12 cellular contexts compared by ENCODE assay signal in the genomic region with DNA sequence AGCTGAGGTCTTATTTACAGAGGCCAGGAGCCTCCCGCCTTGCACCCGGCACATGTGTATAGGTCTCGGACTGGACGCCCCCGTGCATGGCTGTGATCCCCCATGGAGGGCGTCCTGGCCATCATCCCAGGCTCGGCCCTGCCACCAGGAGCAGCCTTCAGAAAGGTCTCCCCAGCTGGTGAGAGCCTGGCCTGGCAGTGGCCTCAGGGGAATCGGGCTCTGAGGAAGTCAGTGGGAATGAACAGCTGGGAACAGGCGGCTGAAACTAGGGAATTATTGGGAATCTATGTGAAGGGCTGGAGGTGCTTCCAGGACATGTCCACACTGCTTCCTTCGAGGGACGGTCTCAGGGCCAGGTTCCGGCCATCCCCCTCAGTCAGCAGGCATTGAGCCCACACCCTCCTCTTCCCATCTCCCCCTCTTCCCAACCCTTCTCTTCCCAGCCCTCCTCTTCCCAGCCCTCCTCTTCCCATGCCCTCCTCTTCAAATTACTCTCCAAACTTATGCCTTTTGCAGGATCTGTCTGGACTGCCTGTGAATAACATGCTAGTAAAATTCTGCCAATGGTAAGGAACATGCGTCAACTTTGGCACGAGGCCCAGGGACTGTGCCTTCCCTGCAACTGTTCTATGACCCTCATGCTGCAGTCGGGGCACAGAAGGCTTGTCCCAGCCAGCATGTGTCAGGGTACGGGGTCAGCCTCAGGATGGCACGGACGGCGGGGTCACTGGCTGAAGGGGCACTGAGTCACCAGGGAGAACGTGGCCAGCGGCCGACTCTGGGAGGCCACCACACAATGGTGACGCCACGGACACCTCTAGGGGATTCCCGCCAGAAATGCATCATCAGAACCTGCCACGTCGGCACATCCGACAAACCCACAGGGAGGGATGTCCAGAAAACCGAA. TPM values are rescaled to one million over a fixed set of nuclear protein-coding genes. Genes with fewer than 3 reads are reported as not detected.
A peak's percentile ranks its signal among the peaks of the same experiment; 100 is the strongest.
DNase-seq lines count a peak whose midpoint lies in the region; ATAC-seq, FAIRE-seq and TF ChIP-seq lines count a peak whose summit lies in the region.
"Had no signal": no experiment of that assay in that cellular context is flagged by ENCODE, and none has a peak within 500 bp of the region (broad histone marks: within the 10 kb centered on the region; RNA-seq: fewer than 3 reads in every experiment).

No MANE protein-coding gene starts in this region.

- no peaks in the 10 kb centered on the region for H3K27me3 Mint-ChIP-seq in nephron (ENCODE audit: low read depth)

- H3K9me3 Mint-ChIP-seq in nephron, result no peaks in the 10 kb centered on the region

- DNase-seq in AG09309 (ENCODE audit: low read depth) (peak; percentile 32), NCI-H2171 treated with DMSO at 0.1 percent for 48 hours (lab: John Stamatoyannopoulos, UW) (peak; percentile 25), epithelial cell of esophagus (ENCODE audit: low read depth) (peak; percentile 23), GM12892 (ENCODE audit: insufficient read length) (no peak), dedifferentiated amniotic fluid mesenchymal stem cell (ENCODE audit: extremely low spot score) (no peak)
- DNase-seq in stimulated activated CD4-positive, alpha-beta T cell treated with anti-CD3 and anti-CD28 coated beads, Interleukin-4, amount 100 ng/mL, for 4 hours, result no peak
- DNase-seq: NCI-H2081 had no signal

- peaks cover 25% of the 10 kb centered on the region for H3K4me1 Mint-ChIP-seq in nephron

- H3K4me3 Mint-ChIP-seq in nephron, result no peak overlapping the region

- ATAC-seq in HG03432 (IDR thresholded peaks at IDR 0.05; ENCODE audit: unreplicated experiment), result no peak

- no peak overlapping the region for H3K4me3 ChIP-seq in AG09309 (ENCODE audit: control insufficient read depth, low read depth, low read length)
- no peak overlapping the region for H3K4me3 ChIP-seq in epithelial cell of esophagus (ENCODE audit: low read length)

- peak overlapping the region; percentile 21 to 49 (median 26) for H3K27ac Mint-ChIP-seq in nephron

- H3K36me3 Mint-ChIP-seq in nephron (ENCODE audit: low read depth), result peaks cover 14% of the 10 kb centered on the region

- no peak for TF ChIP-seq POLR2A in GM12892 (IDR thresholded peaks at IDR 0.05; ENCODE audit: low read depth, low read length)

- TF ChIP-seq CTCF in AG09309 (IDR thresholded peaks at IDR 0.05; ENCODE audit: control insufficient read depth, insufficient read depth, low read depth, low read length, missing control alignments) (no peak), epithelial cell of esophagus (IDR thresholded peaks at IDR 0.05; ENCODE audit: insufficient read depth, low read depth, low read length, missing control alignments) (no peak), nephron (IDR thresholded peaks at IDR 0.05; ENCODE audit: unreplicated experiment in 3 of 3) (no peak)

- FAIRE-seq in GM12892 (lab: Jason Lieb, UNC), result no peak
- FAIRE-seq: astrocyte, keratinocyte, TTC549 had no signal

RNA-seq across cellular contexts. Expression of a gene that starts 24.2 kb away (rescaled TPM):
- 0.08 TPM for polyA plus RNA-seq in GM12892 (2012; ENCODE audit: missing spikeins)
- polyA plus RNA-seq: keratinocyte had no signal

Comparison
In these comparisons a context has a peak if more than half of its experiments do, and no peak if none do; other contexts are left out.
1. DNase-seq: peak in AG09309 (single experiment), NCI-H2171 treated with DMSO at 0.1 percent for 48 hours (single experiment) and epithelial cell of esophagus (single experiment); none in GM12892 (single experiment), dedifferentiated amniotic fluid mesenchymal stem cell (single experiment) and stimulated activated CD4-positive, alpha-beta T cell treated with anti-CD3 and anti-CD28 coated beads, Interleukin-4, amount 100 ng/mL, for 4 hours (0 of 2).